ENCODE assay signal across 13 cellular contexts in genomic region chr11:2381494-2382128, GRCh38. TPM values are rescaled to one million over a fixed set of nuclear protein-coding genes. Genes with fewer than 3 reads are reported as not detected.
DNase-seq lines count a peak whose midpoint lies in the region; ATAC-seq and TF ChIP-seq lines count a peak whose summit lies in the region.
"Had no signal": no experiment of that assay in that cellular context is flagged by ENCODE, and none has a peak within 500 bp of the region (broad histone marks: within the 10 kb centered on the region; RNA-seq: fewer than 3 reads in every experiment).

No MANE protein-coding gene starts in this region.

- WGBS in stomach, 5 donors, result 70 to 78% (median 74%) methylated on average over 7 to 11 of the region's 11 CpGs

- intact Hi-C loops in left lung (cut with DNase I) (no loop called here), stomach (cut with DNase I; ENCODE audit: low total_unique reads) (no loop called here), posterior cingulate gyrus (cut with DNase I) (no loop called here)

- no peak overlapping the region for H2AFZ ChIP-seq in Loucy (ENCODE audit: low read length)

- no peaks in the 10 kb centered on the region for H3F3A ChIP-seq in Loucy (ENCODE audit: low read depth)

- H3K27me3 Mint-ChIP-seq in brain, result no peaks in the 10 kb centered on the region

- peak overlapping the region in 3 of 5 experiments; percentile 45 to 71 (median 51) for H3K4me3 Mint-ChIP-seq in brain

- TF ChIP-seq POLR2A in stomach (IDR thresholded peaks at IDR 0.05), result no peak

- H3K9me3 Mint-ChIP-seq in brain, result no peaks in the 10 kb centered on the region

- peaks cover 90% of the 10 kb centered on the region for H3K79me2 ChIP-seq in Loucy (ENCODE audit: insufficient read depth, low read length)

- no peaks in the 10 kb centered on the region for H3K9me3 ChIP-seq in Loucy (ENCODE audit: insufficient read depth, low read depth, low read length)
- no peaks in the 10 kb centered on the region for H3K9me3 ChIP-seq in left lung
- H3K9me3 ChIP-seq in stomach, result no peaks in the 10 kb centered on the region

- H3K27ac ChIP-seq in left lung (peak overlapping the region; percentile 87 to 94), stomach (peak overlapping the region; percentile 5 to 99 (median 98))
- H3K27ac ChIP-seq: brain microvascular endothelial cell had no signal

- H3K4me3 ChIP-seq in Loucy (ENCODE audit: low read length, poor library complexity, severe bottlenecking) (peak overlapping the region; percentile 23), left lung (peak overlapping the region in 1 of 2 donors; percentile 18), stomach (peak overlapping the region in 2 of 4 donors; percentile 9 to 82)

- TF ChIP-seq EP300 in stomach (IDR thresholded peaks at IDR 0.05), result no peak

- no peaks in the 10 kb centered on the region for H3K36me3 ChIP-seq in Loucy (ENCODE audit: insufficient read depth, low read length)
- peaks cover 0 to 11% of the 10 kb centered on the region in 2 donors for H3K36me3 ChIP-seq in left lung
- peaks cover 0 to 15% (median 6%) of the 10 kb centered on the region in 4 donors for H3K36me3 ChIP-seq in stomach
- H3K36me3 ChIP-seq: brain microvascular endothelial cell had no signal

- peak overlapping the region; percentile 65 for H3K4me2 ChIP-seq in Loucy (ENCODE audit: low read depth, low read length, poor library complexity, severe bottlenecking)

- H3K4me1 Mint-ChIP-seq in brain, result peaks cover 61% of the 10 kb centered on the region

- H3K27me3 ChIP-seq in Loucy (ENCODE audit: insufficient read depth, low read length, poor library complexity, severe bottlenecking) (no peaks in the 10 kb centered on the region), left lung (peaks cover 0 to 16% of the 10 kb centered on the region in 2 donors), stomach (no peaks in the 10 kb centered on the region)
- H3K27me3 ChIP-seq: brain microvascular endothelial cell had no signal

- H3K9me2 ChIP-seq in Loucy (replicated peaks; ENCODE audit: low read depth, low read length), result no peaks in the 10 kb centered on the region

- ATAC-seq in left lung (no peak), GM21576 (IDR thresholded peaks at IDR 0.05; ENCODE audit: unreplicated experiment) (no peak)
- ATAC-seq: Panc1 had no signal

- H4K20me1 ChIP-seq in Loucy (ENCODE audit: insufficient read depth, low read length, poor library complexity, severe bottlenecking), result peaks cover 88% of the 10 kb centered on the region

- TF ChIP-seq CTCF in Loucy (conservative IDR thresholded peaks at IDR 0.05; ENCODE audit: low read length) (no peak), brain (conservative IDR thresholded peaks at IDR 0.05) (no peak), left lung (IDR thresholded peaks at IDR 0.05) (no peak), stomach (IDR thresholded peaks at IDR 0.05) (no peak)

- no peak overlapping the region for H3K9ac ChIP-seq in Loucy (ENCODE audit: low read depth, low read length, poor library complexity, severe bottlenecking)

- H3K36me3 Mint-ChIP-seq in brain, result peaks cover 17% of the 10 kb centered on the region

- H3K27ac Mint-ChIP-seq in brain, result peak overlapping the region in 2 of 5 experiments; percentile 31 to 47

- DNase-seq in left lung (peak; percentile 34 to 56), stomach (no peak), posterior cingulate gyrus (no peak), DMS53 treated with DMSO at 0.1 percent for 48 hours (lab: John Stamatoyannopoulos, UW; ENCODE audit: unreplicated experiment) (no peak), NCI-H187 (lab: John Stamatoyannopoulos, UW) (no peak)
- DNase-seq: activated CD4-positive, CD25-positive, alpha-beta regulatory T cell treated with anti-CD3 and anti-CD28 coated beads, Interleukin-2, amount 50 U/mL, for 72 hours; brain microvascular endothelial cell; GF-D8; NCI-H1694 had no signal

- peaks cover 62% of the 10 kb centered on the region for H3K4me1 ChIP-seq in Loucy (ENCODE audit: insufficient read depth, low read length, poor library complexity, severe bottlenecking)
- H3K4me1 ChIP-seq in left lung, result peaks cover 41 to 80% of the 10 kb centered on the region in 2 donors
- H3K4me1 ChIP-seq in stomach, result peaks cover 74 to 95% (median 89%) of the 10 kb centered on the region in 4 donors

RNA-seq across cellular contexts. Expression of gene CD81, which starts 4.5 kb away (rescaled TPM):
- polyA plus RNA-seq in brain (ENCODE audit: insufficient read depth, low read depth, low replicate concordance) (643 TPM), stomach (100 to 1,000 TPM in 2 of 3 donors, 10 to 100 TPM in 1; 95.0 to 327 (median 120) TPM)
- total RNA-seq in left lung (100 to 1,000 TPM; 641 to 754 TPM), stomach (100 to 1,000 TPM; 218 to 263 (median 227) TPM)

RNA-seq across cellular contexts. Expression of gene TSSC4, which starts 18.9 kb away (rescaled TPM):
- polyA plus RNA-seq in brain (ENCODE audit: insufficient read depth, low read depth, low replicate concordance) (41.9 TPM), stomach (10 to 100 TPM; 51.5 to 65.3 (median 54.9) TPM)
- total RNA-seq in left lung (10 to 100 TPM; 35.3 to 47.6 TPM), stomach (100 to 1,000 TPM in 1 of 5 donors, 10 to 100 TPM in 3, 1 to 10 TPM in 1; 9.4 to 147 (median 44.2) TPM)

Comparison
In these comparisons a context has a peak if more than half of its experiments do, and no peak if none do; other contexts are left out.
1. DNase-seq: peak in left lung (2 of 2); none in stomach (single experiment), posterior cingulate gyrus (0 of 10), DMS53 treated with DMSO at 0.1 percent for 48 hours (single experiment) and NCI-H187 (0 of 2).